ENCODE assay signal across 21 cellular contexts in the genomic region with DNA sequence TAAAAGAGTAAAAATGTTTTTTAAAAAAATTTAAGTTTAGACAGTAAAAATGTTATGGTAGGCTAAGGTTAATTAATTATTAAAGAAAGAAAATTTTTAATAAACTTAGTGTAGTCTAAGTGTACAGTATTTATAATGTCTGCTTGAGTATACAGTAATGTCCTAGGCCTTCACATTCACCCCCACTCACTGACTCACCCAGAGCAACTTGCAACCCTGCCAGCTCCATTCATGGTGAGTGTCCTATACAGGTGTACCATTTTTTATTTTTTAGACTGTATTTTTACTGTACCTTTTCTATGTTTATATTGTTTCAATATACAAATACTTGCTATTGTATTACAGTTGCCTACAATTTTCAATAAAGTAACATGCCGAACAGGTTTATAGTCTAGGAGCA.
"Had no signal": no experiment of that assay in that cellular context is flagged by ENCODE, and none has a peak within 500 bp of the region (broad histone marks: within the 10 kb centered on the region; RNA-seq: fewer than 3 reads in every experiment).

No MANE protein-coding gene starts in this region.

- H3K4me3 Mint-ChIP-seq: activated naive CD4-positive, alpha-beta T cell treated with anti-CD3 and anti-CD28 coated beads, Interleukin-2, amount 50 U/mL, for 24 hours; activated T-cell treated with anti-CD3 and anti-CD28 coated beads, Interleukin-2, amount 50 U/mL, for 72 hours; endodermal cell; mesothelial cell of epicardium; natural killer cell treated with Interleukin-12 subunit alpha and Interleukin-12 subunit beta and Interleukin-15 and Interleukin-18, amount 100 ng/mL, for 72 hours; stimulated activated effector memory CD8-positive, alpha-beta T cell treated with anti-CD3 and anti-CD28 coated beads, Interleukin-12 subunit alpha, Interleukin-12 subunit beta, amount 100 ng/mL, for 72 hours; type B pancreatic cell had no signal

- H3K27ac ChIP-seq: body of pancreas, colonic mucosa, lower lobe of right lung, parathyroid adenoma, stomach, testis, WERI-Rb-1 had no signal

- H3K4me3 ChIP-seq: body of pancreas, colonic mucosa, lower lobe of right lung, stomach, testis had no signal

- H3K9ac ChIP-seq: parathyroid adenoma had no signal

- H3K27me3 ChIP-seq: body of pancreas, colonic mucosa, stomach, testis had no signal

- H3K4me1 ChIP-seq: body of pancreas, colonic mucosa, lower lobe of right lung, parathyroid adenoma, testis had no signal

- ATAC-seq: activated T-cell treated with anti-CD3 and anti-CD28 coated beads, Interleukin-2, amount 50 U/mL, for 72 hours; body of pancreas; lower lobe of right lung; natural killer cell treated with Interleukin-12 subunit alpha and Interleukin-12 subunit beta and Interleukin-15 and Interleukin-18, amount 100 ng/mL, for 72 hours; sciatic nerve; stimulated activated effector memory CD8-positive, alpha-beta T cell treated with anti-CD3 and anti-CD28 coated beads, Interleukin-12 subunit alpha, Interleukin-12 subunit beta, amount 100 ng/mL, for 72 hours had no signal

- H3K27me3 Mint-ChIP-seq: activated naive CD4-positive, alpha-beta T cell treated with anti-CD3 and anti-CD28 coated beads, Interleukin-2, amount 50 U/mL, for 24 hours; natural killer cell treated with Interleukin-12 subunit alpha and Interleukin-12 subunit beta and Interleukin-15 and Interleukin-18, amount 100 ng/mL, for 72 hours; type B pancreatic cell had no signal

- H3K9me3 ChIP-seq: body of pancreas, colonic mucosa, lower lobe of right lung, stomach, testis had no signal

- H3K79me2 ChIP-seq: parathyroid adenoma had no signal

- FAIRE-seq: islet of Langerhans had no signal

- H3K36me3 ChIP-seq: colonic mucosa, lower lobe of right lung, stomach, WERI-Rb-1 had no signal

- H3K4me1 Mint-ChIP-seq: endodermal cell, mesothelial cell of epicardium had no signal

- H3K9me3 Mint-ChIP-seq: activated naive CD4-positive, alpha-beta T cell treated with anti-CD3 and anti-CD28 coated beads, Interleukin-2, amount 50 U/mL, for 24 hours; type B pancreatic cell had no signal

- H3K27ac Mint-ChIP-seq: activated naive CD4-positive, alpha-beta T cell treated with anti-CD3 and anti-CD28 coated beads, Interleukin-2, amount 50 U/mL, for 24 hours; activated T-cell treated with anti-CD3 and anti-CD28 coated beads, Interleukin-2, amount 50 U/mL, for 72 hours; endodermal cell; mesothelial cell of epicardium; stimulated activated effector memory CD8-positive, alpha-beta T cell treated with anti-CD3 and anti-CD28 coated beads, Interleukin-12 subunit alpha, Interleukin-12 subunit beta, amount 100 ng/mL, for 72 hours; type B pancreatic cell had no signal

- DNase-seq: activated CD4-positive, alpha-beta T cell treated with anti-CD3 and anti-CD28 coated beads, Interleukin-2, amount 50 U/mL, for 4 hours; activated gamma-delta T cell; activated T-cell treated with anti-CD3 and anti-CD28 coated beads, Interleukin-2, amount 50 U/mL, for 72 hours; body of pancreas; central memory CD4-positive, alpha-beta T cell; colonic mucosa; endodermal cell; lower lobe of right lung; stimulated activated CD4-positive, alpha-beta T cell treated with anti-CD3 and anti-CD28 coated beads, Interleukin-4, amount 100 ng/mL, for 24 hours; stomach; T-helper 2 cell; testis; WERI-Rb-1 had no signal

- H2AFZ ChIP-seq: parathyroid adenoma had no signal
